ENCODE assay signal across 13 cellular contexts in genomic region chr1:7335224-7335879, GRCh38.
DNase-seq lines count a peak whose midpoint lies in the region; ATAC-seq and TF ChIP-seq lines count a peak whose summit lies in the region.
"Had no signal": no experiment of that assay in that cellular context is flagged by ENCODE, and none has a peak within 500 bp of the region (broad histone marks: within the 10 kb centered on the region; RNA-seq: fewer than 3 reads in every experiment).

No MANE protein-coding gene starts in this region.

- H3K4me2 ChIP-seq in hepatocyte (no peak overlapping the region), smooth muscle cell (peak overlapping the region; percentile 26)

- H3K27ac ChIP-seq in RWPE2 (ENCODE audit: poor library complexity, severe bottlenecking) (peak overlapping the region; percentile 61), hepatocyte (peak overlapping the region; percentile 70), smooth muscle cell (ENCODE audit: low read depth) (peak overlapping the region; percentile 72)
- H3K27ac ChIP-seq: prostate gland had no signal

- no peak overlapping the region for H3K9ac ChIP-seq in smooth muscle cell (ENCODE audit: low read depth)

- DNase-seq in NCI-H2171 treated with DMSO at 0.1 percent for 48 hours (lab: John Stamatoyannopoulos, UW), result peak; percentile 16
- no peak for DNase-seq in NCI-H2171 (lab: John Stamatoyannopoulos, UW)
- DNase-seq in RWPE2 (ENCODE audit: low spot score), result no peak
- DNase-seq in hepatocyte (ENCODE audit: low spot score), result no peak
- no peak for DNase-seq in smooth muscle cell (lab: John Stamatoyannopoulos, UW; ENCODE audit: unreplicated experiment)
- DNase-seq in activated CD4-positive, alpha-beta T cell treated with anti-CD3 and anti-CD28 coated beads for 4 hours, result no peak
- DNase-seq in activated naive CD4-positive, alpha-beta T cell treated with anti-CD3 and anti-CD28 coated beads, Interleukin-2, amount 50 U/mL, for 16 hours, result no peak
- no peak for DNase-seq in HUDEP-2 (lab: John Stamatoyannopoulos, UW; ENCODE audit: unreplicated experiment in 76 of 76)
- DNase-seq: activated CD8-positive, alpha-beta memory T cell treated with anti-CD3 and anti-CD28 coated beads for 24 hours; activated effector memory CD4-positive, alpha-beta T cell treated with Interleukin-2 at 50 U/mL for 16 hours; DND-41; Right ventricle myocardium superior had no signal

- H3K79me2 ChIP-seq in hepatocyte (no peaks in the 10 kb centered on the region), smooth muscle cell (ENCODE audit: low read depth) (no peaks in the 10 kb centered on the region)

- TF ChIP-seq CTCF in RWPE2 (IDR thresholded peaks at IDR 0.05; ENCODE audit: poor library complexity, severe bottlenecking), result no peak
- no peak for TF ChIP-seq CTCF in hepatocyte (IDR thresholded peaks at IDR 0.05; ENCODE audit: poor library complexity)
- TF ChIP-seq CTCF in smooth muscle cell (IDR thresholded peaks at IDR 0.05; ENCODE audit: borderline replicate concordance, insufficient read depth, poor library complexity, severe bottlenecking), result no peak

- peak; percentile 67 for ATAC-seq in RWPE2 (ENCODE audit: low read depth)

- 60% methylated on average over 13 of the region's 13 CpGs for WGBS in hepatocyte (ENCODE audit: low lambda C conversion rate, missing lambda C conversion rate)
- WGBS in smooth muscle cell (ENCODE audit: low lambda C conversion rate), result 61% methylated on average over 13 of the region's 13 CpGs

- H3K36me3 ChIP-seq in RWPE2 (ENCODE audit: low read depth) (no peaks in the 10 kb centered on the region), hepatocyte (replicated peaks; ENCODE audit: insufficient read depth, low read depth) (no peaks in the 10 kb centered on the region), smooth muscle cell (ENCODE audit: low read depth) (no peaks in the 10 kb centered on the region)
- H3K36me3 ChIP-seq: prostate gland had no signal

- H3K4me3 ChIP-seq in RWPE2 (ENCODE audit: severe bottlenecking) (no peak overlapping the region), hepatocyte (no peak overlapping the region), smooth muscle cell (no peak overlapping the region)
- H3K4me3 ChIP-seq: prostate gland had no signal

- no peaks in the 10 kb centered on the region for H3K9me3 ChIP-seq in RWPE2 (ENCODE audit: severe bottlenecking)
- no peaks in the 10 kb centered on the region for H3K9me3 ChIP-seq in hepatocyte (ENCODE audit: low read depth)
- H3K9me3 ChIP-seq in smooth muscle cell (replicated peaks; ENCODE audit: low read depth), result no peaks in the 10 kb centered on the region
- H3K9me3 ChIP-seq: prostate gland had no signal

- H3K4me1 ChIP-seq in RWPE2 (ENCODE audit: insufficient read depth, poor library complexity, severe bottlenecking) (peaks cover 20% of the 10 kb centered on the region), hepatocyte (ENCODE audit: insufficient read depth) (peaks cover 44% of the 10 kb centered on the region), smooth muscle cell (ENCODE audit: low read depth) (peaks cover 19% of the 10 kb centered on the region)
- H3K4me1 ChIP-seq: prostate gland had no signal

- H3K9me2 ChIP-seq in hepatocyte (replicated peaks; ENCODE audit: insufficient read depth), result no peaks in the 10 kb centered on the region

- H3F3A ChIP-seq in smooth muscle cell (ENCODE audit: low read depth), result peaks cover 13% of the 10 kb centered on the region

- H2AFZ ChIP-seq in hepatocyte (no peak overlapping the region), smooth muscle cell (ENCODE audit: low read depth) (no peak overlapping the region)

- H3K27me3 ChIP-seq in RWPE2 (ENCODE audit: insufficient read depth, poor library complexity, severe bottlenecking) (no peaks in the 10 kb centered on the region), hepatocyte (no peaks in the 10 kb centered on the region), smooth muscle cell (ENCODE audit: low read depth) (no peaks in the 10 kb centered on the region)

- H4K20me1 ChIP-seq in hepatocyte (ENCODE audit: insufficient read depth, poor library complexity, severe bottlenecking) (no peaks in the 10 kb centered on the region), smooth muscle cell (ENCODE audit: low read depth) (no peaks in the 10 kb centered on the region)
